Comparison of ENCODE assay signal across 23 cellular contexts in the genomic region with DNA sequence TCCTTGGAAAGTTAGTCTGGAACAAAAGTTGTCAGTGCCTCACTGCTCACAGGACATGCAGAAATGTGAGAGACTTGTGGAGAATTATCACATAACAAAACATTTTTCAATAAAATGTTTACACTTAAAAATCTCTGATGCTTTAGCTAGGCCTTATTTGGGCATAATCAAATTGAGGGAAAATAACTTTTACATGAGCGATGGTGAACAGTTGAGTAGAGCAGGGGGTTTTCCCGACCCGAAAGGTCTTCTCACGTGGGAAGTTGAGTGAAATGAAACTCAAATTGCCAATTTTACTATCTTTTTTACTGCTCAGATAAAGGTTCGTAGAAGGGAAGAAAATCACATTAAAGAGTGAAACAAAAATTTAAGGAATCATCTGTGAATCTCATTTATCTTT.
DNase-seq lines count a peak whose midpoint lies in the region; ATAC-seq, FAIRE-seq and TF ChIP-seq lines count a peak whose summit lies in the region.
"Had no signal": no experiment of that assay in that cellular context is flagged by ENCODE, and none has a peak within 500 bp of the region (broad histone marks: within the 10 kb centered on the region; RNA-seq: fewer than 3 reads in every experiment).

No MANE protein-coding gene starts in this region.

- no peak overlapping the region for H3K9ac ChIP-seq in OCI-LY3 (ENCODE audit: low read length)
- no peak overlapping the region for H3K9ac ChIP-seq in GM12878 (ENCODE audit: control insufficient read depth, insufficient read depth, low read length)
- H3K9ac ChIP-seq: BLaER1 treated with 17β-estradiol and CSF1 and Interleukin-3, amounts not matched to agents 10 nM and 100 nM had no signal

- H3K4me3 ChIP-seq in OCI-LY3 (ENCODE audit: low read length) (no peak overlapping the region), GM12878 (no peak overlapping the region)
- H3K4me3 ChIP-seq: A549; BLaER1 treated with 17β-estradiol and CSF1 and Interleukin-3, amounts not matched to agents 10 nM and 100 nM had no signal

- in situ Hi-C loops in GM13976 (cut with MboI; ENCODE audit: low sequenced_read_pairs, unreplicated experiment), result no loop called here
- in situ Hi-C loops in GM12878 (cut with MboI), result no loop called here

- DNase-seq in GM10248 (ENCODE audit: extremely low spot score) (peak; percentile 8), GM13976 (ENCODE audit: low spot score) (peak; percentile 9), GM12878 (ENCODE audit: low read depth, low spot score) (no peak), NCI-H82 treated with DMSO at 0.1 percent for 48 hours (lab: John Stamatoyannopoulos, UW; ENCODE audit: unreplicated experiment) (no peak), NCI-H2029 treated with DMSO at 0.1 percent for 48 hours (lab: John Stamatoyannopoulos, UW) (no peak)
- DNase-seq: AML-193; Caco-2; Calu3; CD4-positive, alpha-beta T cell; CD8-positive, alpha-beta T cell; DMS79 treated with DMSO at 0.1 percent for 48 hours; GDM1 had no signal

- H3K4me2 ChIP-seq in OCI-LY3 (ENCODE audit: low read length) (0 out of 2 replicates have a peak overlapping the region, but pooled peaks have one; percentile 8), GM12878 (ENCODE audit: control insufficient read depth, insufficient read depth) (no peak overlapping the region)
- H3K4me2 ChIP-seq: A549; BLaER1 treated with 17β-estradiol and CSF1 and Interleukin-3, amounts not matched to agents 10 nM and 100 nM had no signal

- H3K27me3 ChIP-seq in OCI-LY3 (ENCODE audit: low read depth, low read length) (no peaks in the 10 kb centered on the region), GM12878 (replicated peaks in 1 of 2; ENCODE audit: control insufficient read depth in 2 of 2, insufficient read depth in 2 of 2, low read length in 1 of 2) (no peaks in the 10 kb centered on the region)
- H3K27me3 ChIP-seq: BLaER1 treated with 17β-estradiol and CSF1 and Interleukin-3, amounts not matched to agents 10 nM and 100 nM had no signal

- H3K27ac ChIP-seq in OCI-LY3 (ENCODE audit: low read length) (no peak overlapping the region), GM12878 (ENCODE audit: control insufficient read depth, insufficient read depth) (no peak overlapping the region)
- H3K27ac ChIP-seq: 22Rv1; A549; BLaER1 treated with 17β-estradiol and CSF1 and Interleukin-3, amounts not matched to agents 10 nM and 100 nM; C4-2B had no signal

- intact Hi-C loops in GM12878 (cut with micrococcal nuclease; ENCODE audit: unreplicated experiment), result no loop called here

- no peaks in the 10 kb centered on the region for H4K20me1 ChIP-seq in OCI-LY3 (ENCODE audit: insufficient read depth, low read length)
- no peaks in the 10 kb centered on the region for H4K20me1 ChIP-seq in GM12878 (ENCODE audit: control insufficient read depth, insufficient read depth)
- H4K20me1 ChIP-seq: BLaER1 treated with 17β-estradiol and CSF1 and Interleukin-3, amounts not matched to agents 10 nM and 100 nM had no signal

- H2AFZ ChIP-seq in OCI-LY3 (ENCODE audit: low read depth, low read length) (no peak overlapping the region), GM12878 (ENCODE audit: control insufficient read depth, low read depth, low read length) (no peak overlapping the region)

- no peak for TF ChIP-seq EP300 in GM12878 (IDR thresholded peaks at IDR 0.05; ENCODE audit: borderline replicate concordance in 1 of 2, control insufficient read depth in 1 of 2, low read depth in 2 of 2, low read length in 2 of 2)

- whole genome bisulfite sequencing in GM12878 (ENCODE audit: insufficient coverage, insufficient replicate concordance, low lambda C conversion rate, missing lambda C conversion rate), result 7% methylated on average over 5 of the region's 5 CpGs

- CTCF ChIA-PET in GM10248 (lab: Yijun Ruan, JAX) (interaction anchor here (0.8 to 1.0 kb wide), 2 partner anchors 9 to 414 kb away, joined by 3 read pairs; no protein-coding TSS in a partner anchor), GM12878 (lab: Yijun Ruan, JAX) (interaction anchor here (0.9 to 1.6 kb wide), 3 partner anchors 19 to 413 kb away, joined by 3 to 5 read pairs (median 4); no protein-coding TSS in a partner anchor)

- POLR2A ChIA-PET in GM10248 (lab: Yijun Ruan, JAX), result no interaction called here
- POLR2A ChIA-PET in GM12878 (lab: Charles Lee), result interaction anchor here (0.9 kb wide), 1 partner anchor 263 kb away, joined by 3 read pairs; no protein-coding TSS in a partner anchor

- H3K36me3 ChIP-seq in OCI-LY3 (replicated peaks; ENCODE audit: low read depth, low read length) (no peaks in the 10 kb centered on the region), GM12878 (ENCODE audit: control insufficient read depth in 2 of 2, insufficient read depth in 2 of 2, low read length in 1 of 2) (no peaks in the 10 kb centered on the region)
- H3K36me3 ChIP-seq: BLaER1 treated with 17β-estradiol and CSF1 and Interleukin-3, amounts not matched to agents 10 nM and 100 nM had no signal

- no peak for FAIRE-seq in GM12878 (lab: Jason Lieb, UNC)
- FAIRE-seq: A549, D721Med, GM12891, GM18507, GM19239 had no signal

- peak; percentile 56 for ATAC-seq in GM12878
- no peak for ATAC-seq in HG02623 (IDR thresholded peaks at IDR 0.05; ENCODE audit: unreplicated experiment)
- ATAC-seq in HG03442 (IDR thresholded peaks at IDR 0.05; ENCODE audit: unreplicated experiment), result no peak
- ATAC-seq: A549; CD8-positive, alpha-beta T cell had no signal

- H3K9me3 ChIP-seq in OCI-LY3 (ENCODE audit: insufficient read depth, low read length), result no peaks in the 10 kb centered on the region
- H3K9me3 ChIP-seq in GM12878 (replicated peaks; ENCODE audit: control insufficient read depth, insufficient read depth, low read length), result no peaks in the 10 kb centered on the region
- H3K9me3 ChIP-seq: A549; BLaER1 treated with 17β-estradiol and CSF1 and Interleukin-3, amounts not matched to agents 10 nM and 100 nM; Caco-2 had no signal

- H3K4me1 ChIP-seq in OCI-LY3 (ENCODE audit: low read length) (peaks cover 12% of the 10 kb centered on the region; the same call in 1 of the 2 replicates), GM12878 (ENCODE audit: control insufficient read depth, insufficient read depth, low read length) (peaks cover 2% of the 10 kb centered on the region; the same call in 1 of the 2 replicates)
- H3K4me1 ChIP-seq: A549; BLaER1 treated with 17β-estradiol and CSF1 and Interleukin-3, amounts not matched to agents 10 nM and 100 nM; Caco-2 had no signal

- SMC1A ChIA-PET in GM12878 (lab: Charles Lee; ENCODE audit: uncharacterized antibody, unreplicated experiment), result interaction anchor here (0.6 to 1.5 kb wide), 7 partner anchors 11 to 414 kb away, joined by 3 to 4 read pairs (median 4); no protein-coding TSS in a partner anchor

- RAD21 ChIA-PET in GM12878 (lab: Charles Lee; ENCODE audit: unreplicated experiment), result no interaction called here

- no peak for TF ChIP-seq POLR2A in GM12878 (IDR thresholded peaks at IDR 0.05; ENCODE audit: low read depth, low read length)

- no peak for TF ChIP-seq RAD21 in GM12878 (IDR thresholded peaks at IDR 0.05; ENCODE audit: insufficient read depth, low read depth, low read length)

- H3K79me2 ChIP-seq in OCI-LY3 (ENCODE audit: low read length) (no peaks in the 10 kb centered on the region), GM12878 (ENCODE audit: control insufficient read depth, insufficient read depth, low read length) (no peaks in the 10 kb centered on the region)

- no peak for TF ChIP-seq CTCF in GM10248 (IDR thresholded peaks at IDR 0.05; ENCODE audit: control extremely low read depth, extremely low read depth, low read depth, missing control alignments)
- TF ChIP-seq CTCF in GM13976 (IDR thresholded peaks at IDR 0.05; ENCODE audit: borderline replicate concordance, control extremely low read depth, extremely low read depth, insufficient read depth, missing control alignments), result no peak
- TF ChIP-seq CTCF in OCI-LY3 (IDR thresholded peaks at IDR 0.05; ENCODE audit: low read depth, low read length), result no peak
- TF ChIP-seq CTCF in GM12878 (IDR thresholded peaks at IDR 0.05 in 2 of 3, conservative IDR thresholded peaks at IDR 0.05 in 1 of 3; ENCODE audit: control insufficient read depth in 2 of 3, extremely low read depth in 1 of 3, insufficient read depth in 1 of 3, low read depth in 3 of 3, low read length in 3 of 3), result no peak

- BruUV-seq in GM12878 (replicated peaks; lab: Mats Ljungman, UMichigan), result no TSS peak

TF ChIP-seq in GM12878, 131 proteins besides CTCF, POLR2A, EP300 and RAD21 (continues in another document):
- no peak for TF ChIP-seq NFIC (IDR thresholded peaks at IDR 0.05; ENCODE audit: low read depth, low read length)
- no peak for TF ChIP-seq ELK1 (IDR thresholded peaks at IDR 0.05; ENCODE audit: low read depth, low read length)
- TF ChIP-seq ATF3 (IDR thresholded peaks at IDR 0.05; ENCODE audit: borderline replicate concordance, extremely low read depth, low read depth, low read length), result no peak
- TF ChIP-seq JUNB (IDR thresholded peaks at IDR 0.05), result 0 out of 2 replicates have a peak, but pooled peaks have one; percentile 6
- TF ChIP-seq CBX5 (IDR thresholded peaks at IDR 0.05; ENCODE audit: low read depth), result no peak
- peak in 1 of 2 experiments; percentile 78; a peak in 1 of 4 replicates for TF ChIP-seq SRF (IDR thresholded peaks at IDR 0.05; ENCODE audit: low read depth in 2 of 2, low read length in 2 of 2)
- TF ChIP-seq RAD51 (IDR thresholded peaks at IDR 0.05), result no peak

Comparison
In these comparisons a context has a peak if more than half of its experiments do, and no peak if none do; other contexts are left out.
1. DNase-seq: peak in GM10248 (single experiment) and GM13976 (single experiment); none in GM12878 (single experiment), NCI-H82 treated with DMSO at 0.1 percent for 48 hours (single experiment) and NCI-H2029 treated with DMSO at 0.1 percent for 48 hours (single experiment).